In the genomic region with DNA sequence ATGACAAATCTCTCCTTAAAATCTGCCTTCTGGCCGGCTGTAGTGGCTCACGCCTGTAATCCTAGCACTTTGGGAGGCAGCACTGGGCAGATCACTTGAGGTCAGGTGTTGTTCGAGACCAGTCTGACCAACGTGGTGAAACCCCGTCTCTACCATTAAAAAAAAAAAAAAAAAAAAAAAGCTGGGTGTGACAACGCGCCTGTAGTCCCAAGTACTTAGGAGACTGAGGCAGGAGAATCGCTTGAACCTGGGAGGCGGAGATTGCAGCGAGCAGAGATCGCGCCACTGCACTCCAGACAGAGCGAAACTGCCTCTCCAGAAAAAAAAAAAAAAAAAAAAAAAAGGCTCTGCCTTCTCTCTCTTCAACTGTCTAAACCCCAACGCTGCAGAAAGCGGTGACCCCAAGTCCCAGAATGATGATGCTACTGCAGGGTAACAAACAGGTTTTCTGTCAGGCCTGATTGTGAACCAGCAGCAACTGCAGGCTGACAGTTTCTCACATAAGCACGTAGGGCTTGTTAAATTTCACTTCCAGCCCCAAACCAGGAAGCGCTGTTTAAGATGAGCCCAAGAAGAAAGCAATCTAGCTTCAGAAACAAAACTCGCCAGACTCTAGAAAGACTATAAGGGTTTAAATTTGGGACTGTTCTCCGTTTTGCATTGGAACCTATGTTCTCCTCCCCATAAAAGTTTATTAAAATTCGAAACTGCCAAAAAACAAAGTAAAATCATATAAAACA, we compare ENCODE assay signal across 8 cellular contexts. TPM values are rescaled to one million over a fixed set of nuclear protein-coding genes. Genes with fewer than 3 reads are reported as not detected.
DNase-seq lines count a peak whose midpoint lies in the region; ATAC-seq and FAIRE-seq lines count a peak whose summit lies in the region.

No MANE protein-coding gene starts in this region.

- no peaks in the 10 kb centered on the region for H3K9me3 Mint-ChIP-seq in CD8-positive, alpha-beta memory T cell
- H3K9me3 Mint-ChIP-seq in natural killer cell treated with Interleukin-12 subunit alpha and Interleukin-12 subunit beta and Interleukin-15 and Interleukin-18, amount 100 ng/mL, for 72 hours = no peaks in the 10 kb centered on the region

- H3K4me1 Mint-ChIP-seq in CD8-positive, alpha-beta memory T cell = peaks cover 60 to 71% (median 66%) of the 10 kb centered on the region in 3 donors
- peaks cover 50 to 58% of the 10 kb centered on the region in 2 donors for H3K4me1 Mint-ChIP-seq in natural killer cell treated with Interleukin-12 subunit alpha and Interleukin-12 subunit beta and Interleukin-15 and Interleukin-18, amount 100 ng/mL, for 72 hours (ENCODE audit: low read depth in 2 of 2)

- no peaks in the 10 kb centered on the region for H3K9me3 ChIP-seq in CD8-positive, alpha-beta memory T cell (ENCODE audit: low read length)
- H3K9me3 ChIP-seq in MG63 = no peaks in the 10 kb centered on the region

- POLR2A ChIA-PET in CD8-positive, alpha-beta memory T cell (lab: Charles Lee) = interaction anchor here (1.7 to 2.7 kb wide), 2 partner anchors 41 to 146 kb away, joined by 8 to 20 read pairs; partner anchors contain the start of gene ERAP1

- no peak for FAIRE-seq in urothelium cell line (lab: Jason Lieb, UNC)

- DNase-seq in CD8-positive, alpha-beta memory T cell = peak; percentile 14 to 69 (median 61)
- DNase-seq in MG63 (peak; percentile 27), activated T-cell treated with anti-CD3 and anti-CD28 coated beads for 1 hour (ENCODE audit: low read depth) (peak; percentile 11), fibroblast of gingiva (ENCODE audit: low read depth) (peak; percentile 31), urothelium cell line (ENCODE audit: low spot score) (peak; percentile 34)
- DNase-seq in natural killer cell treated with Interleukin-12 subunit alpha and Interleukin-12 subunit beta and Interleukin-15 and Interleukin-18, amount 100 ng/mL, for 72 hours (ENCODE audit: low spot score) = peak; percentile 62

- CTCF ChIA-PET in CD8-positive, alpha-beta memory T cell (lab: Charles Lee) = interaction anchor here (1.2 to 1.9 kb wide), 3 partner anchors 9 to 55 kb away, joined by 3 to 10 read pairs (median 4); no protein-coding TSS in a partner anchor

- H3K36me3 ChIP-seq in CD8-positive, alpha-beta memory T cell (ENCODE audit: insufficient read depth, low read length) = no peaks in the 10 kb centered on the region
- H3K36me3 ChIP-seq in MG63 = 0 out of 2 replicates have a peak, but pooled peaks cover 2% of the 10 kb centered on the region

- peak overlapping the region; percentile 92 for H3K27ac ChIP-seq in CD8-positive, alpha-beta memory T cell (ENCODE audit: low read depth, low read length)

- peak overlapping the region; percentile 96 to 99 (median 98) for H3K27ac Mint-ChIP-seq in CD8-positive, alpha-beta memory T cell
- H3K27ac Mint-ChIP-seq in natural killer cell treated with Interleukin-12 subunit alpha and Interleukin-12 subunit beta and Interleukin-15 and Interleukin-18, amount 100 ng/mL, for 72 hours = peak overlapping the region; percentile 98 to 99

- H3K27me3 ChIP-seq in CD8-positive, alpha-beta memory T cell (ENCODE audit: insufficient read depth, low read length, poor library complexity, severe bottlenecking) = no peaks in the 10 kb centered on the region
- no peaks in the 10 kb centered on the region for H3K27me3 ChIP-seq in MG63

- H3K27me3 Mint-ChIP-seq in CD8-positive, alpha-beta memory T cell = no peaks in the 10 kb centered on the region
- H3K27me3 Mint-ChIP-seq in natural killer cell treated with Interleukin-12 subunit alpha and Interleukin-12 subunit beta and Interleukin-15 and Interleukin-18, amount 100 ng/mL, for 72 hours = peaks cover 8 to 9% of the 10 kb centered on the region in 2 donors

- H3K4me3 ChIP-seq in CD8-positive, alpha-beta memory T cell (ENCODE audit: low read length) = peak overlapping the region; percentile 80
- H3K4me3 ChIP-seq in MG63 = peak overlapping the region; percentile 66

- H3K36me3 Mint-ChIP-seq in CD8-positive, alpha-beta memory T cell = peaks cover 0 to 18% (median 2%) of the 10 kb centered on the region in 3 donors
- H3K36me3 Mint-ChIP-seq in natural killer cell treated with Interleukin-12 subunit alpha and Interleukin-12 subunit beta and Interleukin-15 and Interleukin-18, amount 100 ng/mL, for 72 hours = peaks cover 4% of the 10 kb centered on the region

- peak overlapping the region; percentile 91 to 99 (median 96) for H3K4me3 Mint-ChIP-seq in CD8-positive, alpha-beta memory T cell
- H3K4me3 Mint-ChIP-seq in natural killer cell treated with Interleukin-12 subunit alpha and Interleukin-12 subunit beta and Interleukin-15 and Interleukin-18, amount 100 ng/mL, for 72 hours = peak overlapping the region; percentile 98

- H3K4me1 ChIP-seq in CD8-positive, alpha-beta memory T cell (ENCODE audit: insufficient read depth, low read length) = peaks cover 44% of the 10 kb centered on the region

- ATAC-seq in GM21528 (IDR thresholded peaks at IDR 0.05; ENCODE audit: low FRiP score, unreplicated experiment) (peak; percentile 33), GM18870 (IDR thresholded peaks at IDR 0.05; ENCODE audit: unreplicated experiment) (no peak)
- peak; percentile 20 to 36 for ATAC-seq in natural killer cell treated with Interleukin-12 subunit alpha and Interleukin-12 subunit beta and Interleukin-15 and Interleukin-18, amount 100 ng/mL, for 72 hours

RNA-seq across cellular contexts. Expression of gene CAST, which starts 0.9 kb away (rescaled TPM):
- 100 to 1,000 TPM; 127 to 134 TPM for total RNA-seq in CD8-positive, alpha-beta memory T cell
- polyA plus RNA-seq in CD8-positive, alpha-beta memory T cell = 94.6 TPM
- 136 and 150 TPM in 2 replicates for total RNA-seq in MG63 (2014; rRNA removed; shearing (Covaris generic); ENCODE audit: low replicate concordance)
- total RNA-seq in natural killer cell treated with Interleukin-12 subunit alpha and Interleukin-12 subunit beta and Interleukin-15 and Interleukin-18, amount 100 ng/mL, for 72 hours = 100 to 1,000 TPM in 1 of 2 donors, 10 to 100 TPM in 1; 86.3 to 101 TPM

Comparison
In these comparisons a context has a peak if more than half of its experiments do, and no peak if none do; other contexts are left out.
1. DNase-seq: peak in every context shown above with its lines; median percentile 62 in natural killer cell treated with Interleukin-12 subunit alpha and Interleukin-12 subunit beta and Interleukin-15 and Interleukin-18, amount 100 ng/mL, for 72 hours; 61 in CD8-positive, alpha-beta memory T cell; 34 in urothelium cell line; 31 in fibroblast of gingiva; 27 in MG63; 11 in activated T-cell treated with anti-CD3 and anti-CD28 coated beads for 1 hour.